8 cellular contexts compared by ENCODE assay signal in genomic region chr16:57187902-57188710, GRCh38. TPM values are rescaled to one million over a fixed set of nuclear protein-coding genes. Genes with fewer than 3 reads are reported as not detected.
A peak's percentile ranks its signal among the peaks of the same experiment; 100 is the strongest.
DNase-seq lines count a peak whose midpoint lies in the region; ATAC-seq, FAIRE-seq and TF ChIP-seq lines count a peak whose summit lies in the region.
"Not testable (repeated sequence)": the region's sequence is repeated elsewhere in the genome, so short reads cannot be mapped to it uniquely, and the experiment has no call there.

No MANE protein-coding gene starts in this region.

- H3K9me1 ChIP-seq in K562 (ENCODE audit: control insufficient read depth, insufficient read depth, low read length) = not testable (repeated sequence)

- POLR2A ChIA-PET in K562 (lab: Yijun Ruan, JAX) = interaction anchor here (0.7 to 1.1 kb wide), 4 partner anchors 25 to 257 kb away, joined by 3 to 4 read pairs (median 4); no protein-coding TSS in a partner anchor

- not testable (repeated sequence) for H3K27me3 ChIP-seq in Karpas-422 (ENCODE audit: low read length); WERI-Rb-1 (ENCODE audit: insufficient read depth, low read depth, severe bottlenecking); K562 (ENCODE audit: control insufficient read depth in 2 of 2, insufficient read depth in 2 of 2, low read length in 2 of 2); fibroblast of lung (ENCODE audit: control insufficient read depth, insufficient read depth, low read length); lung (ENCODE audit: control insufficient read depth, insufficient read depth); prostate gland (replicated peaks; ENCODE audit: insufficient read depth); vagina

- intact Hi-C loops in K562 (cut with micrococcal nuclease) = loop anchor here (2.0 kb wide), 1 partner anchor 111 kb away; no protein-coding TSS in a partner anchor
- intact Hi-C loops in prostate gland (cut with DNase I) = loop anchor here (10.0 kb wide), 2 partner anchors 107 to 227 kb away; no protein-coding TSS in a partner anchor
- intact Hi-C loops in vagina (cut with DNase I) = loop anchor here (10.0 kb wide), 1 partner anchor 57 kb away; the partner anchor contains the start of gene ARL2BP

- H3K9me2 ChIP-seq in Karpas-422 (replicated peaks; ENCODE audit: insufficient read depth, low read length) = not testable (repeated sequence)

- not testable (repeated sequence) for TF ChIP-seq EP300 in K562 (IDR thresholded peaks at IDR 0.05; ENCODE audit: low read length)

- TF ChIP-seq RAD21 in K562 (CRISPR knock-in tag; conservative IDR thresholded peaks at IDR 0.05 in 1 of 2, IDR thresholded peaks at IDR 0.05 in 1 of 2) = not testable (repeated sequence)

- in situ Hi-C loops in K562 (cut with MboI) = not testable (repeated sequence)

- not testable (repeated sequence) for BruUV-seq in K562 (replicated peaks; lab: Mats Ljungman, UMichigan)

- not testable (repeated sequence) for H2AFZ ChIP-seq in Karpas-422 (ENCODE audit: low read length); K562 (ENCODE audit: low read depth, low read length); fibroblast of lung (ENCODE audit: low read length)

- not testable (repeated sequence) for H3K9me3 ChIP-seq in ES-I3 (ENCODE audit: control insufficient read depth, insufficient read depth, low read length); Karpas-422 (ENCODE audit: low read length); WERI-Rb-1 (ENCODE audit: severe bottlenecking); K562 (replicated peaks; ENCODE audit: control insufficient read depth, insufficient read depth, low read depth, low read length); fibroblast of lung (ENCODE audit: control insufficient read depth, insufficient read depth, low read depth, low read length); lung (ENCODE audit: control insufficient read depth in 2 of 2, insufficient read depth in 1 of 2, low read length in 1 of 2); prostate gland; vagina

- 29% methylated on average over 11 of the region's 18 CpGs for whole genome bisulfite sequencing in K562 (ENCODE audit: insufficient coverage, low coverage, missing lambda C conversion rate)
- WGBS in lung, 2 donors = 79 to 87% methylated on average over 18 of the region's 18 CpGs
- 58% methylated on average over 18 of the region's 18 CpGs for WGBS in prostate gland

- not testable (repeated sequence) for H3K4me1 ChIP-seq in ES-I3 (ENCODE audit: insufficient read depth, low read length); K562 (replicated peaks in 1 of 2; ENCODE audit: control insufficient read depth in 2 of 2, insufficient read depth in 2 of 2, low read length in 2 of 2)
- H3K4me1 ChIP-seq in Karpas-422 (ENCODE audit: low read length) = peaks cover 47% of the 10 kb centered on the region
- H3K4me1 ChIP-seq in fibroblast of lung (ENCODE audit: control insufficient read depth, extremely low read depth, insufficient read depth, low read length) = peaks cover 16% of the 10 kb centered on the region
- peaks cover 6 to 17% of the 10 kb centered on the region in 2 donors for H3K4me1 ChIP-seq in lung (ENCODE audit: control insufficient read depth in 2 of 2, insufficient read depth in 2 of 2, low read length in 2 of 2)
- peaks cover 16% of the 10 kb centered on the region for H3K4me1 ChIP-seq in prostate gland (replicated peaks)
- peaks cover 56% of the 10 kb centered on the region for H3K4me1 ChIP-seq in vagina

- CTCF ChIA-PET in K562 (lab: Yijun Ruan, JAX; ENCODE audit: low intra/inter-chr PET ratio) = not testable (repeated sequence)

- FAIRE-seq in K562 (lab: Jason Lieb, UNC) = peak; percentile 77

- H3K4me3 ChIP-seq in Karpas-422 (ENCODE audit: low read length) (peak overlapping the region; percentile 94), WERI-Rb-1 (ENCODE audit: low read depth, low read length) (peak overlapping the region; percentile 99), K562 (peak overlapping the region; percentile 94), fibroblast of lung (replicated peaks in 1 of 4; ENCODE audit: control extremely low read depth in 1 of 4, insufficient read depth in 1 of 4, low read depth in 3 of 4, low read length in 4 of 4) (peak overlapping the region; percentile 88 to 95 (median 94)), lung (peak overlapping the region; percentile 97), prostate gland (peak overlapping the region in 1 of 2 donors; percentile 71), vagina (peak overlapping the region; percentile 98 to 99)

- H3K79me2 ChIP-seq in Karpas-422 (ENCODE audit: low read length) (peaks cover 96% of the 10 kb centered on the region), K562 (ENCODE audit: control insufficient read depth, insufficient read depth, low read length) (peaks cover 96% of the 10 kb centered on the region), fibroblast of lung (ENCODE audit: control insufficient read depth, insufficient read depth, low read length) (peaks cover 86% of the 10 kb centered on the region)

- ATAC-seq in K562; lung (ENCODE audit: insufficient read depth, low FRiP score): not testable (repeated sequence)

- H3K9ac ChIP-seq in ES-I3 (ENCODE audit: low read depth, low read length) (peak overlapping the region; percentile 93), Karpas-422 (ENCODE audit: low read length) (peak overlapping the region; percentile 93), K562 (ENCODE audit: insufficient read depth in 1 of 2, low read depth in 2 of 2, low read length in 2 of 2) (peak overlapping the region in 1 of 2 experiments; percentile 88; a peak in 2 of 4 replicates)
- not testable (repeated sequence) for H3K9ac ChIP-seq in fibroblast of lung (ENCODE audit: insufficient read depth, low read length)

- H3K4me2 ChIP-seq in Karpas-422 (ENCODE audit: low read depth, low read length, poor library complexity, severe bottlenecking) (peak overlapping the region; percentile 91), K562 (ENCODE audit: insufficient read depth, low read length) (peak overlapping the region; percentile 97), fibroblast of lung (ENCODE audit: extremely low read depth, insufficient read depth, low read length) (peak overlapping the region; percentile 83)

- DNase-seq in Karpas-422; WERI-Rb-1; K562 (ENCODE audit: extremely low read depth in 1 of 4, low spot score in 3 of 4); fibroblast of lung (ENCODE audit: low read depth in 2 of 2); lung (ENCODE audit: low spot score); prostate gland (ENCODE audit: low spot score); vagina (ENCODE audit: extremely low spot score in 2 of 2): not testable (repeated sequence)

- TF ChIP-seq CTCF in WERI-Rb-1 (IDR thresholded peaks at IDR 0.05; ENCODE audit: low read depth, low read length); K562 (IDR thresholded peaks at IDR 0.05 in 2 of 3, conservative IDR thresholded peaks at IDR 0.05 in 1 of 3; ENCODE audit: insufficient read depth in 2 of 3, low read depth in 1 of 3, low read length in 3 of 3); fibroblast of lung (conservative IDR thresholded peaks at IDR 0.05 in 1 of 2, IDR thresholded peaks at IDR 0.05 in 1 of 2; ENCODE audit: low read depth in 1 of 2, low read length in 2 of 2); lung (IDR thresholded peaks at IDR 0.05; ENCODE audit: control extremely low read depth, extremely low read depth); prostate gland (IDR thresholded peaks at IDR 0.05); vagina (IDR thresholded peaks at IDR 0.05): not testable (repeated sequence)

- not testable (repeated sequence) for TF ChIP-seq POLR2A in K562 (conservative IDR thresholded peaks at IDR 0.05); prostate gland (IDR thresholded peaks at IDR 0.05); vagina (IDR thresholded peaks at IDR 0.05)

- H3K27ac ChIP-seq in Karpas-422 (ENCODE audit: low read length) (peak overlapping the region; percentile 56), WERI-Rb-1 (peak overlapping the region; percentile 96), K562 (ENCODE audit: extremely low read depth, low read depth, low read length) (peak overlapping the region; percentile 80; the same call in 2 of the 3 replicates), prostate gland (peak overlapping the region; percentile 91 to 92), vagina (peak overlapping the region; percentile 86)
- not testable (repeated sequence) for H3K27ac ChIP-seq in fibroblast of lung (ENCODE audit: insufficient read depth, low read length); lung (ENCODE audit: low read depth in 1 of 2, low read length in 1 of 2)

- not testable (repeated sequence) for H4K20me1 ChIP-seq in Karpas-422 (ENCODE audit: insufficient read depth, low read depth, low read length); K562 (replicated peaks; ENCODE audit: control insufficient read depth, insufficient read depth, low read length); fibroblast of lung (ENCODE audit: control insufficient read depth, extremely low read depth, insufficient read depth, low read length)

- not testable (repeated sequence) for H3K36me3 ChIP-seq in ES-I3 (ENCODE audit: insufficient read depth, low read length); Karpas-422 (ENCODE audit: insufficient read depth, low read length); K562 (ENCODE audit: control insufficient read depth, insufficient read depth, low read length); fibroblast of lung (ENCODE audit: control insufficient read depth, insufficient read depth, low read length); lung (ENCODE audit: control insufficient read depth in 2 of 2, insufficient read depth in 2 of 2, low read length in 2 of 2); prostate gland; vagina
- H3K36me3 ChIP-seq in WERI-Rb-1 = peaks cover 10% of the 10 kb centered on the region

RNA-seq across cellular contexts. Expression of gene RSPRY1, which starts 2.0 kb away (rescaled TPM):
- total RNA-seq in Karpas-422 (2014; rRNA removed; shearing (Covaris generic); ENCODE audit: low replicate concordance) = 23.7 and 26.4 TPM in 2 replicates
- 60.1 and 86.3 TPM in 2 replicates for total RNA-seq in K562 (2011; cell fraction: chromatin; rRNA removed; ENCODE audit: low replicate concordance)
- 29.9 and 41.0 TPM in 2 replicates for total RNA-seq in K562 (2011; cell fraction: nucleolus; rRNA removed)
- 44.0 and 48.0 TPM in 2 replicates for total RNA-seq in K562 (2011; cell fraction: nucleoplasm; rRNA removed)
- total RNA-seq in K562 (2014; rRNA removed) (14.5 and 20.0 TPM in 2 replicates), K562 (2014; rRNA removed; fragmentation: Illumina TruSeq; extraction: Trizol) (25.5 and 26.3 TPM in 2 replicates), K562 (2015; rRNA removed; fragmentation: Illumina TruSeq; extraction: Trizol) (25.2 and 27.8 TPM in 2 replicates), K562 (2021) (20.8 and 22.7 TPM in 2 replicates), fibroblast of lung (33.4 and 51.9 TPM in 2 replicates), lung (10 to 100 TPM; 34.7 to 71.7 TPM), prostate gland (10 to 100 TPM; 35.8 to 45.3 TPM), vagina (37.6 TPM)
- polyA plus RNA-seq in K562 (2011; rRNA removed) (25.4 and 28.0 TPM in 2 replicates), K562 (2014; fragmentation: Illumina TruSeq; extraction: Trizol) (17.6 and 23.1 TPM in 2 replicates), K562 (2014; fragmentation: Nextera tagmentation; extraction: Ambion mirVana) (10 to 100 TPM; 10.2 to 13.4 TPM), K562 (2014; rRNA removed) (15.0 and 17.5 TPM in 2 replicates), fibroblast of lung (36.4 and 36.5 TPM in 2 replicates), lung (10 to 100 TPM; 10.5 to 15.7 TPM)
- polyA plus RNA-seq in K562 (2011; cell fraction: cytosol; rRNA removed) = 10.7 and 15.7 TPM in 2 replicates
- 21.4 and 28.5 TPM in 2 replicates for polyA plus RNA-seq in K562 (2011; cell fraction: nucleus; rRNA removed)
- 11.1 and 11.4 TPM in 2 replicates for polyA plus RNA-seq in K562 (2012)
- polyA minus RNA-seq in K562 (2011; rRNA and poly(A)+ RNA removed) = 61.4 and 62.4 TPM in 2 replicates
- polyA minus RNA-seq in K562 (2011; cell fraction: cytosol; rRNA and poly(A)+ RNA removed) = 31.9 and 34.4 TPM in 2 replicates
- 26.1 and 51.2 TPM in 2 replicates for polyA minus RNA-seq in K562 (2011; cell fraction: nucleus; rRNA and poly(A)+ RNA removed)
- polyA plus RNA-seq in fibroblast of lung (2012) = 23.4 and 25.7 TPM in 2 replicates
- polyA minus RNA-seq in fibroblast of lung (ENCODE audit: low replicate concordance) = 33.0 and 73.7 TPM in 2 replicates

RNA-seq across cellular contexts. Expression of gene PSME3IP1, which starts 2.3 kb away (rescaled TPM):
- total RNA-seq in Karpas-422 (2014; rRNA removed; shearing (Covaris generic); ENCODE audit: low replicate concordance) = 84.0 and 98.4 TPM in 2 replicates
- total RNA-seq in K562 (2011; cell fraction: chromatin; rRNA removed; ENCODE audit: low replicate concordance) = 53.9 and 134 TPM in 2 replicates
- 46.7 and 60.7 TPM in 2 replicates for total RNA-seq in K562 (2011; cell fraction: nucleolus; rRNA removed)
- total RNA-seq in K562 (2011; cell fraction: nucleoplasm; rRNA removed) = 71.6 and 104 TPM in 2 replicates
- total RNA-seq in K562 (2014; rRNA removed) (76.9 and 85.5 TPM in 2 replicates), K562 (2014; rRNA removed; fragmentation: Illumina TruSeq; extraction: Trizol) (143 and 167 TPM in 2 replicates), K562 (2015; rRNA removed; fragmentation: Illumina TruSeq; extraction: Trizol) (147 and 158 TPM in 2 replicates), K562 (2021) (104 and 106 TPM in 2 replicates), fibroblast of lung (55.5 and 58.3 TPM in 2 replicates), lung (10 to 100 TPM; 59.3 to 83.1 TPM), prostate gland (10 to 100 TPM; 64.1 to 95.8 TPM), vagina (70.5 TPM)
- polyA plus RNA-seq in K562 (2011; rRNA removed) (115 and 144 TPM in 2 replicates), K562 (2014; fragmentation: Illumina TruSeq; extraction: Trizol) (155 and 187 TPM in 2 replicates), K562 (2014; fragmentation: Nextera tagmentation; extraction: Ambion mirVana) (100 to 1,000 TPM in 1 of 2 experiments, 10 to 100 TPM in 1; 63.8 to 142 TPM), K562 (2014; rRNA removed) (146 and 152 TPM in 2 replicates), fibroblast of lung (64.6 and 77.0 TPM in 2 replicates), lung (10 to 100 TPM; 59.6 to 66.5 TPM)
- polyA plus RNA-seq in K562 (2011; cell fraction: cytosol; rRNA removed) = 132 and 144 TPM in 2 replicates
- 251 and 259 TPM in 2 replicates for polyA plus RNA-seq in K562 (2011; cell fraction: nucleus; rRNA removed)
- polyA plus RNA-seq in K562 (2012) = 88.6 and 121 TPM in 2 replicates
- polyA minus RNA-seq in K562 (2011; rRNA and poly(A)+ RNA removed) = 78.0 and 80.4 TPM in 2 replicates
- polyA minus RNA-seq in K562 (2011; cell fraction: cytosol; rRNA and poly(A)+ RNA removed) = 45.1 and 48.8 TPM in 2 replicates
- 40.8 and 66.0 TPM in 2 replicates for polyA minus RNA-seq in K562 (2011; cell fraction: nucleus; rRNA and poly(A)+ RNA removed)
- 62.6 and 75.0 TPM in 2 replicates for polyA plus RNA-seq in fibroblast of lung (2012)
- 57.9 and 88.3 TPM in 2 replicates for polyA minus RNA-seq in fibroblast of lung (ENCODE audit: low replicate concordance)

RNA-seq across cellular contexts. Expression of gene ARL2BP, which starts 57.0 kb away (rescaled TPM):
- total RNA-seq in Karpas-422 (2014; rRNA removed; shearing (Covaris generic); ENCODE audit: low replicate concordance) = 44.5 and 96.8 TPM in 2 replicates
- 7.3 and 7.4 TPM in 2 replicates for total RNA-seq in K562 (2011; cell fraction: chromatin; rRNA removed; ENCODE audit: low replicate concordance)
- 6.1 and 6.7 TPM in 2 replicates for total RNA-seq in K562 (2011; cell fraction: nucleolus; rRNA removed)
- total RNA-seq in K562 (2011; cell fraction: nucleoplasm; rRNA removed) = 9.8 and 13.2 TPM in 2 replicates
- total RNA-seq in K562 (2014; rRNA removed) = 24.5 and 28.0 TPM in 2 replicates
- 33.9 and 34.6 TPM in 2 replicates for total RNA-seq in K562 (2014; rRNA removed; fragmentation: Illumina TruSeq; extraction: Trizol)
- 33.2 and 36.7 TPM in 2 replicates for total RNA-seq in K562 (2015; rRNA removed; fragmentation: Illumina TruSeq; extraction: Trizol)
- total RNA-seq in K562 (2021) = 27.2 and 30.8 TPM in 2 replicates
- polyA plus RNA-seq in K562 (2011; rRNA removed) = 41.8 and 49.8 TPM in 2 replicates
- polyA plus RNA-seq in K562 (2011; cell fraction: cytosol; rRNA removed) = 32.7 and 45.1 TPM in 2 replicates
- polyA plus RNA-seq in K562 (2011; cell fraction: nucleus; rRNA removed) = 13.7 and 20.4 TPM in 2 replicates
- polyA plus RNA-seq in K562 (2012) = 29.7 and 37.4 TPM in 2 replicates
- polyA plus RNA-seq in K562 (2014; fragmentation: Illumina TruSeq; extraction: Trizol) = 33.1 and 38.3 TPM in 2 replicates
- polyA plus RNA-seq in K562 (2014; fragmentation: Nextera tagmentation; extraction: Ambion mirVana) = 10 to 100 TPM; 16.7 to 17.1 TPM
- polyA plus RNA-seq in K562 (2014; rRNA removed) = 20.3 and 23.1 TPM in 2 replicates
- 37.9 and 40.7 TPM in 2 replicates for polyA minus RNA-seq in K562 (2011; rRNA and poly(A)+ RNA removed)
- polyA minus RNA-seq in K562 (2011; cell fraction: cytosol; rRNA and poly(A)+ RNA removed) = 19.5 and 24.3 TPM in 2 replicates
- polyA minus RNA-seq in K562 (2011; cell fraction: nucleus; rRNA and poly(A)+ RNA removed) = 3.8 and 7.4 TPM in 2 replicates
- total RNA-seq in fibroblast of lung = 53.2 and 65.7 TPM in 2 replicates
- 149 and 173 TPM in 2 replicates for polyA plus RNA-seq in fibroblast of lung
- 82.2 and 88.8 TPM in 2 replicates for polyA plus RNA-seq in fibroblast of lung (2012)
- polyA minus RNA-seq in fibroblast of lung (ENCODE audit: low replicate concordance) = 48.4 and 51.0 TPM in 2 replicates
- 10 to 100 TPM; 45.1 to 63.2 TPM for total RNA-seq in lung
- 10 to 100 TPM; 32.8 to 43.2 TPM for polyA plus RNA-seq in lung
- total RNA-seq in prostate gland = 10 to 100 TPM; 62.3 to 81.4 TPM
- total RNA-seq in vagina = 44.7 TPM
